ENCODE assay signal across 18 cellular contexts in the genomic region with DNA sequence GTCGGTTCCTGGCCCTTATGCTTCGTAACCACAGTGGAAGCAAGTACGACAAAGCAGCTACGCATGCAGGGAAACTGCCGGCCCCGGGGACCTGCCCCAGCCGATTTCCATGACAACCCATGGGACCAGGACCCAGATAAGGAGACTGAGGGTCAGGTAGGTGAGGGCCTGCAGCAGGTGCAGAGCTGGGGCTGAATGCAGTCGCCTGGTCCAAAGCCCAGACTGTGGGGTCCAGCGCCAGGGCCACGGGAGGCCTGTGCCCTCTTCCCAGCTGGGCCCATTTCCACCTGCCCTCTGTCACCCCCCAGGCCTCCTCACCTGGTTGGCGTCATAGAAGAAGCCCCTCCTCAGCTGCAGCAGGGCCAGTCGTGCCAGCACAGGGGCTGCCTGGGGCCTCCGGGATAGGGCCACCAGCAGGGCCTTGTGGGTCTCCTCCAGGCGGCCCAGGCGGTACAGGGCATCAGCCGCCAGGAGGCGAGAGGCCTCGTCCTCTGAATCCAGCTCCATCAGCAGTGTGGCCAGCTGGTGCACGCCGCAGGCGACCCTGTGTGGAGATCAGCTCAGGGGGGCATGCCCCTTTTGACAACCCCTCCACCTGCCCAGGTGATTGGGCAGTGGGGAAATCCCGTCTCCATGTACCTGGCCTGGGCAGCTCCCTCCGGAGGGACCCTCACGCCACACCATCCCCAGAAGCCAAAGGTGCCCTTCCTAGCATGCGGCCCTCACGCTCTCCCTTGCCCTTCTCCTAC. TPM values are rescaled to one million over a fixed set of nuclear protein-coding genes. Genes with fewer than 3 reads are reported as not detected.
DNase-seq lines count a peak whose midpoint lies in the region; ATAC-seq and TF ChIP-seq lines count a peak whose summit lies in the region.
"Had no signal": no experiment of that assay in that cellular context is flagged by ENCODE, and none has a peak within 500 bp of the region (broad histone marks: within the 10 kb centered on the region; RNA-seq: fewer than 3 reads in every experiment).

No MANE protein-coding gene starts in this region.

- peaks cover 36% of the 10 kb centered on the region for H3K9me3 Mint-ChIP-seq in mesothelial cell of epicardium

- no peaks in the 10 kb centered on the region for H3K27me3 Mint-ChIP-seq in mesothelial cell of epicardium (ENCODE audit: low read depth)

- ATAC-seq in Right ventricle myocardium inferior (no peak), RWPE2 (ENCODE audit: low read depth) (no peak), upper lobe of right lung (no peak)
- ATAC-seq: foreskin keratinocyte had no signal

- H3K27ac ChIP-seq in left ventricle myocardium inferior (replicated peaks) = no peak overlapping the region
- no peak overlapping the region for H3K27ac ChIP-seq in RWPE2 (ENCODE audit: poor library complexity, severe bottlenecking)
- no peak overlapping the region for H3K27ac ChIP-seq in upper lobe of right lung
- H3K27ac ChIP-seq: brain microvascular endothelial cell, foreskin keratinocyte, SJCRH30, uterus had no signal

- H3K9me3 ChIP-seq in left ventricle myocardium inferior (replicated peaks) (peaks cover 20% of the 10 kb centered on the region), RWPE2 (ENCODE audit: severe bottlenecking) (peaks cover 3% of the 10 kb centered on the region), upper lobe of right lung (no peaks in the 10 kb centered on the region)
- H3K9me3 ChIP-seq: SJCRH30, uterus had no signal

- H3K27me3 ChIP-seq in left ventricle myocardium inferior (ENCODE audit: low read depth) = peaks cover 92% of the 10 kb centered on the region
- no peaks in the 10 kb centered on the region for H3K27me3 ChIP-seq in RWPE2 (ENCODE audit: insufficient read depth, poor library complexity, severe bottlenecking)
- H3K27me3 ChIP-seq in upper lobe of right lung = peaks cover 62% of the 10 kb centered on the region
- H3K27me3 ChIP-seq: brain microvascular endothelial cell, foreskin keratinocyte, uterus had no signal

- H3K36me3 ChIP-seq in left ventricle myocardium inferior (no peaks in the 10 kb centered on the region), RWPE2 (ENCODE audit: low read depth) (no peaks in the 10 kb centered on the region), upper lobe of right lung (no peaks in the 10 kb centered on the region)
- H3K36me3 ChIP-seq: brain microvascular endothelial cell, SJCRH30, uterus had no signal

- peak; percentile 43 for DNase-seq in Right ventricle myocardium inferior (ENCODE audit: missing footprints)
- DNase-seq in left ventricle myocardium inferior = no peak
- peak; percentile 39 for DNase-seq in RWPE2 (ENCODE audit: low spot score)
- peak; percentile 12 to 13 for DNase-seq in mesothelial cell of epicardium (ENCODE audit: low spot score in 2 of 2, unreplicated experiment in 2 of 2)
- DNase-seq in upper lobe of right lung = peak; percentile 61
- DNase-seq in DMS114 treated with DMSO at 0.1 percent for 48 hours (lab: John Stamatoyannopoulos, UW; ENCODE audit: unreplicated experiment) = no peak
- no peak for DNase-seq in AG08396 (ENCODE audit: low spot score)
- DNase-seq: brain microvascular endothelial cell, cortex of kidney, foreskin keratinocyte, GDM1, kidney glomerular epithelial cell, NCI-H1048, NCI-H2081 treated with DMSO at 0.1 percent for 48 hours, NCI-H510A treated with DMSO at 0.1 percent for 48 hours had no signal

- H3K4me1 Mint-ChIP-seq in mesothelial cell of epicardium = no peaks in the 10 kb centered on the region

- no peak overlapping the region for H3K4me3 Mint-ChIP-seq in mesothelial cell of epicardium

- peaks cover 5% of the 10 kb centered on the region for H3K36me3 Mint-ChIP-seq in mesothelial cell of epicardium

- intact Hi-C loops in Right ventricle myocardium inferior (cut with DNase I) (loop anchor here (2.0 kb wide), 1 partner anchor 373 kb away; no protein-coding TSS in a partner anchor), left ventricle myocardium inferior (cut with micrococcal nuclease) (loop anchor here (5.0 kb wide), 1 partner anchor 370 kb away; no protein-coding TSS in a partner anchor), upper lobe of right lung (cut with DNase I) (no loop called here)

- no peak overlapping the region for H3K27ac Mint-ChIP-seq in mesothelial cell of epicardium

- H3K4me3 ChIP-seq in left ventricle myocardium inferior = no peak overlapping the region
- H3K4me3 ChIP-seq in RWPE2 (ENCODE audit: severe bottlenecking) = no peak overlapping the region
- H3K4me3 ChIP-seq in upper lobe of right lung = no peak overlapping the region
- H3K4me3 ChIP-seq: GM12878, SJCRH30, uterus had no signal

- H3K4me1 ChIP-seq in left ventricle myocardium inferior (no peaks in the 10 kb centered on the region), RWPE2 (ENCODE audit: insufficient read depth, poor library complexity, severe bottlenecking) (no peaks in the 10 kb centered on the region), upper lobe of right lung (no peaks in the 10 kb centered on the region)
- H3K4me1 ChIP-seq: foreskin keratinocyte, SJCRH30, uterus had no signal

- TF ChIP-seq CTCF in left ventricle myocardium inferior (IDR thresholded peaks at IDR 0.05; ENCODE audit: borderline replicate concordance) (no peak), RWPE2 (IDR thresholded peaks at IDR 0.05; ENCODE audit: poor library complexity, severe bottlenecking) (no peak), mesothelial cell of epicardium (IDR thresholded peaks at IDR 0.05; ENCODE audit: unreplicated experiment) (no peak), upper lobe of right lung (IDR thresholded peaks at IDR 0.05) (no peak)

RNA-seq across cellular contexts. Expression of a gene that starts 14.2 kb away (rescaled TPM):
- 0.70 TPM for total RNA-seq in Right ventricle myocardium inferior
- total RNA-seq in left ventricle myocardium inferior = 0.91 TPM
- total RNA-seq in mesothelial cell of epicardium = 3.5 to 3.6 TPM (median 3.5 TPM) in 3 replicates
- total RNA-seq in upper lobe of right lung = 1.3 TPM

Comparison
In these comparisons a context has a peak if more than half of its experiments do, and no peak if none do; other contexts are left out.
1. DNase-seq: peak in Right ventricle myocardium inferior (single experiment), RWPE2 (single experiment), mesothelial cell of epicardium (2 of 2) and upper lobe of right lung (single experiment); none in left ventricle myocardium inferior (single experiment), DMS114 treated with DMSO at 0.1 percent for 48 hours (single experiment) and AG08396 (single experiment).